Comparison of ENCODE assay signal across 14 cellular contexts in genomic region chr5:74434124-74434899, GRCh38.
DNase-seq lines count a peak whose midpoint lies in the region; ATAC-seq and TF ChIP-seq lines count a peak whose summit lies in the region.
"Had no signal": no experiment of that assay in that cellular context is flagged by ENCODE, and none has a peak within 500 bp of the region (broad histone marks: within the 10 kb centered on the region; RNA-seq: fewer than 3 reads in every experiment).

No MANE protein-coding gene starts in this region.

- H3K36me3 ChIP-seq in GM23338 (ENCODE audit: insufficient read depth) (no peaks in the 10 kb centered on the region), osteoblast (ENCODE audit: insufficient read depth, low read length) (no peaks in the 10 kb centered on the region), colonic mucosa (no peaks in the 10 kb centered on the region)

- DNase-seq in GM23338 (ENCODE audit: low spot score) (peak; percentile 24), SKM-1 treated with dmso at 0.1 percent for 144 hours (lab: John Stamatoyannopoulos, UW; ENCODE audit: unreplicated experiment) (peak; percentile 87), glutamatergic neuron (no peak), osteoblast (ENCODE audit: insufficient read length, low spot score, missing footprints) (no peak), colonic mucosa (no peak), lower leg skin (ENCODE audit: low spot score in 2 of 2) (no peak)
- DNase-seq: activated effector memory CD4-positive, alpha-beta T cell treated with anti-CD3 and anti-CD28 coated beads, Interleukin-2, amount 50 U/mL, for 16 hours; CD8-positive, alpha-beta memory T cell; immature natural killer cell; Karpas-422; NCI-H524 treated with DMSO at 0.1 percent for 48 hours; T-helper 9 cell had no signal

- no peak overlapping the region for H3K4me3 ChIP-seq in GM23338
- H3K4me3 ChIP-seq in osteoblast (ENCODE audit: insufficient read depth, low read length): peak overlapping the region; percentile 30
- no peak overlapping the region for H3K4me3 ChIP-seq in colonic mucosa
- no peak overlapping the region for H3K4me3 ChIP-seq in lower leg skin (ENCODE audit: low read depth, poor library complexity, severe bottlenecking)

- H2AFZ ChIP-seq in GM23338: peak overlapping the region; percentile 39; the same call in 1 of the 2 replicates
- peak overlapping the region; percentile 42 for H2AFZ ChIP-seq in osteoblast (ENCODE audit: low read length)

- intact Hi-C loops in colonic mucosa (cut with DNase I) (no loop called here), lower leg skin (cut with DNase I; ENCODE audit: low total_unique reads) (no loop called here)

- H3F3A ChIP-seq in GM23338 (replicated peaks; ENCODE audit: low read depth): no peaks in the 10 kb centered on the region

- TF ChIP-seq CTCF in GM23338 (conservative IDR thresholded peaks at IDR 0.05; ENCODE audit: low read depth in 2 of 2) (no peak), glutamatergic neuron (IDR thresholded peaks at IDR 0.05; ENCODE audit: partially characterized antibody, unreplicated experiment) (no peak), osteoblast (IDR thresholded peaks at IDR 0.05; ENCODE audit: extremely low read depth, low read depth, low read length) (no peak), colonic mucosa (IDR thresholded peaks at IDR 0.05) (no peak), lower leg skin (IDR thresholded peaks at IDR 0.05) (no peak)

- H3K9me2 ChIP-seq in GM23338 (ENCODE audit: insufficient read depth): no peaks in the 10 kb centered on the region

- H3K9me3 ChIP-seq in osteoblast (ENCODE audit: low read depth, low read length) (no peaks in the 10 kb centered on the region), colonic mucosa (no peaks in the 10 kb centered on the region)

- no peaks in the 10 kb centered on the region for H3K79me2 ChIP-seq in GM23338 (replicated peaks; ENCODE audit: insufficient read depth)
- H3K79me2 ChIP-seq in osteoblast (ENCODE audit: insufficient read depth, low read length): no peaks in the 10 kb centered on the region

- H3K4me2 ChIP-seq in GM23338 (peak overlapping the region; percentile 70; the same call in 1 of the 2 replicates), osteoblast (ENCODE audit: insufficient read depth, low read length) (peak overlapping the region; percentile 50)

- H3K4me1 Mint-ChIP-seq in GM23338: peaks cover 23% of the 10 kb centered on the region
- peaks cover 33% of the 10 kb centered on the region for H3K4me1 Mint-ChIP-seq in glutamatergic neuron (ENCODE audit: low read depth, unreplicated experiment)
- H3K4me1 Mint-ChIP-seq: CD8-positive, alpha-beta memory T cell had no signal

- 46 to 62% methylated on average over 4 of the region's 4 CpGs for WGBS in lower leg skin, 2 donors

- peaks cover under 1% of the 10 kb centered on the region for H3K27me3 Mint-ChIP-seq in GM23338 (ENCODE audit: insufficient read depth, low read depth, poor library complexity)
- H3K27me3 Mint-ChIP-seq in glutamatergic neuron (ENCODE audit: unreplicated experiment): no peaks in the 10 kb centered on the region

- ATAC-seq in GM23338 (peak; percentile 83), HG02798 (IDR thresholded peaks at IDR 0.05; ENCODE audit: poor library complexity, unreplicated experiment) (no peak), HG02885 (IDR thresholded peaks at IDR 0.05; ENCODE audit: poor library complexity, unreplicated experiment) (no peak)

- H3K27ac Mint-ChIP-seq in GM23338 (no peak overlapping the region), glutamatergic neuron (ENCODE audit: unreplicated experiment) (no peak overlapping the region)
- H3K27ac Mint-ChIP-seq: CD8-positive, alpha-beta memory T cell; immature natural killer cell had no signal

- TF ChIP-seq POLR2A in lower leg skin (IDR thresholded peaks at IDR 0.05): no peak

- H3K4me1 ChIP-seq in GM23338 (ENCODE audit: insufficient read depth): peaks cover 25% of the 10 kb centered on the region
- H3K4me1 ChIP-seq in osteoblast (ENCODE audit: insufficient read depth, low read length): peaks cover 6% of the 10 kb centered on the region
- no peaks in the 10 kb centered on the region for H3K4me1 ChIP-seq in colonic mucosa

- H4K20me1 ChIP-seq in GM23338 (replicated peaks; ENCODE audit: insufficient read depth) (no peaks in the 10 kb centered on the region), osteoblast (ENCODE audit: insufficient read depth, low read length) (no peaks in the 10 kb centered on the region)

- H3K27ac ChIP-seq in GM23338 (ENCODE audit: low read depth) (no peak overlapping the region), osteoblast (ENCODE audit: low read depth, low read length) (no peak overlapping the region), colonic mucosa (no peak overlapping the region)

- H3K36me3 Mint-ChIP-seq in GM23338 (ENCODE audit: low read depth): peaks cover 17% of the 10 kb centered on the region
- H3K36me3 Mint-ChIP-seq in glutamatergic neuron (ENCODE audit: unreplicated experiment): peaks cover 5% of the 10 kb centered on the region
- H3K36me3 Mint-ChIP-seq: CD8-positive, alpha-beta memory T cell; immature natural killer cell had no signal

- H3K4me3 Mint-ChIP-seq in GM23338 (peak overlapping the region; percentile 24; the same call in 1 of the 3 replicates), glutamatergic neuron (ENCODE audit: unreplicated experiment) (peak overlapping the region; percentile 32)
- H3K4me3 Mint-ChIP-seq: CD8-positive, alpha-beta memory T cell had no signal

- H3K27me3 ChIP-seq in GM23338 (ENCODE audit: insufficient read depth) (no peaks in the 10 kb centered on the region), osteoblast (ENCODE audit: insufficient read depth, low read length) (no peaks in the 10 kb centered on the region), colonic mucosa (no peaks in the 10 kb centered on the region)

- H3K9me3 Mint-ChIP-seq in GM23338 (peaks cover 32% of the 10 kb centered on the region), glutamatergic neuron (ENCODE audit: unreplicated experiment) (peaks cover 8% of the 10 kb centered on the region)

- H3K9ac ChIP-seq in colonic mucosa (ENCODE audit: low read depth in 2 of 2, low read length in 2 of 2): no peak overlapping the region

TF ChIP-seq in GM23338, 12 proteins besides CTCF, POLR2A, EP300 and RAD21 (continues in another document):
- TF ChIP-seq REST (IDR thresholded peaks at IDR 0.05; ENCODE audit: unreplicated experiment): no peak

Comparison
In these comparisons a context has a peak if more than half of its experiments do, and no peak if none do; other contexts are left out.
1. DNase-seq: peak in GM23338 (single experiment) and SKM-1 treated with dmso at 0.1 percent for 144 hours (single experiment); none in glutamatergic neuron (single experiment), osteoblast (single experiment), colonic mucosa (single experiment) and lower leg skin (0 of 2).